Comparison of ENCODE assay signal across 15 cellular contexts in genomic region chr10:103144086-103144485, GRCh38.
"Had no signal": no experiment of that assay in that cellular context is flagged by ENCODE, and none has a peak within 500 bp of the region (broad histone marks: within the 10 kb centered on the region; RNA-seq: fewer than 3 reads in every experiment).

No MANE protein-coding gene starts in this region.

- ATAC-seq: activated CD4-positive, CD25-positive, alpha-beta regulatory T cell treated with anti-CD3 and anti-CD28 coated beads, Interleukin-2, amount 50 U/mL, for 24 hours; naive thymus-derived CD8-positive, alpha-beta T cell; right lobe of liver; T-cell had no signal

- DNase-seq: activated naive CD4-positive, alpha-beta T cell treated with anti-CD3 and anti-CD28 coated beads, Interleukin-2, amount 10 ng/mL, durations not matched to agents 7 days and 5 days; islet precursor cell; naive thymus-derived CD8-positive, alpha-beta T cell; occipital lobe; right lobe of liver; stimulated activated CD4-positive, alpha-beta T cell treated with anti-CD3 and anti-CD28 coated beads, Interleukin-1b, Interleukin-23, amount 100 ng/mL, for 48 hours; stomach; T-cell; T-helper 9 cell; testis had no signal

- H3K27ac Mint-ChIP-seq: activated naive CD4-positive, alpha-beta T cell treated with anti-CD3 and anti-CD28 coated beads, Interleukin-2, amount 10 ng/mL, durations not matched to agents 7 days and 5 days; naive thymus-derived CD8-positive, alpha-beta T cell; T-cell had no signal

- H3K27me3 ChIP-seq: hepatocyte, right lobe of liver, stomach, testis had no signal

- H2AFZ ChIP-seq: hepatocyte had no signal

- H3K4me3 Mint-ChIP-seq: activated naive CD4-positive, alpha-beta T cell treated with anti-CD3 and anti-CD28 coated beads, Interleukin-2, amount 10 ng/mL, durations not matched to agents 7 days and 5 days; central memory CD8-positive, alpha-beta T cell; naive thymus-derived CD8-positive, alpha-beta T cell; T-cell had no signal

- H3K4me2 ChIP-seq: hepatocyte had no signal

- H3K36me3 ChIP-seq: prostate gland, right lobe of liver had no signal

- H3K9me3 ChIP-seq: prostate gland, right lobe of liver, stomach, testis had no signal

- H3K27me3 Mint-ChIP-seq: activated naive CD4-positive, alpha-beta T cell treated with anti-CD3 and anti-CD28 coated beads, Interleukin-2, amount 10 ng/mL, durations not matched to agents 7 days and 5 days; central memory CD8-positive, alpha-beta T cell; naive thymus-derived CD8-positive, alpha-beta T cell; T-cell had no signal

- H3K9me3 Mint-ChIP-seq: activated naive CD4-positive, alpha-beta T cell treated with anti-CD3 and anti-CD28 coated beads, Interleukin-2, amount 10 ng/mL, durations not matched to agents 7 days and 5 days; central memory CD8-positive, alpha-beta T cell; naive thymus-derived CD8-positive, alpha-beta T cell; T-cell had no signal

- H3K4me1 Mint-ChIP-seq: activated naive CD4-positive, alpha-beta T cell treated with anti-CD3 and anti-CD28 coated beads, Interleukin-2, amount 10 ng/mL, durations not matched to agents 7 days and 5 days had no signal

- H3K27ac ChIP-seq: epithelial cell of prostate, prostate gland, right lobe of liver had no signal

- H3K4me3 ChIP-seq: hepatocyte, prostate gland, right lobe of liver, stomach, testis had no signal
